ENCODE assay signal across 9 cellular contexts in genomic region chr11:105719073-105719846, GRCh38.
A peak's percentile ranks its signal among the peaks of the same experiment; 100 is the strongest.
DNase-seq lines count a peak whose midpoint lies in the region; ATAC-seq and TF ChIP-seq lines count a peak whose summit lies in the region.
"Had no signal": no experiment of that assay in that cellular context is flagged by ENCODE, and none has a peak within 500 bp of the region (broad histone marks: within the 10 kb centered on the region; RNA-seq: fewer than 3 reads in every experiment).

No MANE protein-coding gene starts in this region.

- H3K27ac Mint-ChIP-seq in activated naive CD4-positive, alpha-beta T cell treated with anti-CD3 and anti-CD28 coated beads for 36 hours: no peak overlapping the region
- no peak overlapping the region for H3K27ac Mint-ChIP-seq in T-helper 17 cell

- no peaks in the 10 kb centered on the region for H3K27me3 Mint-ChIP-seq in activated naive CD4-positive, alpha-beta T cell treated with anti-CD3 and anti-CD28 coated beads for 36 hours (ENCODE audit: low read depth)
- peaks cover 19% of the 10 kb centered on the region for H3K27me3 Mint-ChIP-seq in T-helper 17 cell

- intact Hi-C loops in activated naive CD4-positive, alpha-beta T cell treated with anti-CD3 and anti-CD28 coated beads for 36 hours (cut with micrococcal nuclease): no loop called here
- intact Hi-C loops in esophagus squamous epithelium (cut with DNase I): no loop called here

- H3K27ac ChIP-seq in esophagus squamous epithelium: no peak overlapping the region

- no peaks in the 10 kb centered on the region for H3K9me3 ChIP-seq in neuron (ENCODE audit: low read length)
- H3K9me3 ChIP-seq in esophagus squamous epithelium: no peaks in the 10 kb centered on the region
- peaks cover 3% of the 10 kb centered on the region for H3K9me3 ChIP-seq in T-helper 17 cell (ENCODE audit: control insufficient read depth, low read length, poor library complexity, severe bottlenecking)
- H3K9me3 ChIP-seq: BLaER1 treated with 17β-estradiol and CSF1 and Interleukin-3, amounts not matched to agents 10 nM and 100 nM had no signal

- no peak overlapping the region for H3K4me3 Mint-ChIP-seq in activated naive CD4-positive, alpha-beta T cell treated with anti-CD3 and anti-CD28 coated beads for 36 hours
- no peak overlapping the region for H3K4me3 Mint-ChIP-seq in T-helper 17 cell

- no peaks in the 10 kb centered on the region for H3K9me3 Mint-ChIP-seq in activated naive CD4-positive, alpha-beta T cell treated with anti-CD3 and anti-CD28 coated beads for 36 hours

- no peak for TF ChIP-seq POLR2A in esophagus squamous epithelium (IDR thresholded peaks at IDR 0.05)

- no peaks in the 10 kb centered on the region for H3K27me3 ChIP-seq in neuron (ENCODE audit: insufficient read depth, low read length)
- no peaks in the 10 kb centered on the region for H3K27me3 ChIP-seq in esophagus squamous epithelium
- H3K27me3 ChIP-seq: BLaER1 treated with 17β-estradiol and CSF1 and Interleukin-3, amounts not matched to agents 10 nM and 100 nM had no signal

- H3K4me3 ChIP-seq in neuron (ENCODE audit: low read length) (no peak overlapping the region), esophagus squamous epithelium (no peak overlapping the region)
- H3K4me3 ChIP-seq: BLaER1 treated with 17β-estradiol and CSF1 and Interleukin-3, amounts not matched to agents 10 nM and 100 nM had no signal

- no peaks in the 10 kb centered on the region for H3K36me3 Mint-ChIP-seq in activated naive CD4-positive, alpha-beta T cell treated with anti-CD3 and anti-CD28 coated beads for 36 hours (ENCODE audit: low read depth)
- H3K36me3 Mint-ChIP-seq in T-helper 17 cell (ENCODE audit: low read depth): no peaks in the 10 kb centered on the region

- peaks cover 12% of the 10 kb centered on the region for H3K4me1 ChIP-seq in neuron (ENCODE audit: insufficient read depth, low read length)
- no peaks in the 10 kb centered on the region for H3K4me1 ChIP-seq in esophagus squamous epithelium

- peak; percentile 7 for DNase-seq in activated naive CD4-positive, alpha-beta T cell treated with anti-CD3 and anti-CD28 coated beads for 36 hours
- DNase-seq in activated naive CD4-positive, alpha-beta T cell treated with Interleukin-2 at 50 U/mL for 16 hours: no peak
- DNase-seq in RPMI8226 (peak; percentile 90), esophagus squamous epithelium (lab: John Stamatoyannopoulos, UW) (no peak), T-helper 17 cell (no peak)
- no peak for DNase-seq in stimulated activated CD4-positive, alpha-beta T cell treated with anti-CD3 and anti-CD28 coated beads, Interleukin-1b, Interleukin-23, amount 100 ng/mL, for 48 hours

- no peaks in the 10 kb centered on the region for H3K36me3 ChIP-seq in neuron (ENCODE audit: insufficient read depth, low read length)
- no peaks in the 10 kb centered on the region for H3K36me3 ChIP-seq in esophagus squamous epithelium
- H3K36me3 ChIP-seq: BLaER1 treated with 17β-estradiol and CSF1 and Interleukin-3, amounts not matched to agents 10 nM and 100 nM had no signal

- ATAC-seq in HG03175 (IDR thresholded peaks at IDR 0.05; ENCODE audit: unreplicated experiment): peak; percentile 74
- ATAC-seq in T-helper 17 cell: no peak

- no peaks in the 10 kb centered on the region for H3K4me1 Mint-ChIP-seq in activated naive CD4-positive, alpha-beta T cell treated with anti-CD3 and anti-CD28 coated beads for 36 hours (ENCODE audit: low read depth)
- H3K4me1 Mint-ChIP-seq in T-helper 17 cell: no peaks in the 10 kb centered on the region

- CTCF ChIA-PET in activated naive CD4-positive, alpha-beta T cell treated with anti-CD3 and anti-CD28 coated beads for 36 hours (lab: Charles Lee): interaction anchor here (0.5 kb wide), 1 partner anchor 27 kb away, joined by 5 read pairs; no protein-coding TSS in a partner anchor

- 59 to 63% methylated on average over 12 of the region's 12 CpGs for WGBS in esophagus squamous epithelium, 2 donors

- peak overlapping the region; percentile 29 for H2AFZ ChIP-seq in neuron (ENCODE audit: low read depth, low read length)

- no peak for TF ChIP-seq CTCF in esophagus squamous epithelium (IDR thresholded peaks at IDR 0.05)

Comparison
In these comparisons a context has a peak if more than half of its experiments do, and no peak if none do; other contexts are left out.
1. DNase-seq: peak in activated naive CD4-positive, alpha-beta T cell treated with anti-CD3 and anti-CD28 coated beads for 36 hours (single experiment) and RPMI8226 (single experiment); none in activated naive CD4-positive, alpha-beta T cell treated with Interleukin-2 at 50 U/mL for 16 hours (single experiment), esophagus squamous epithelium (single experiment), T-helper 17 cell (0 of 3) and stimulated activated CD4-positive, alpha-beta T cell treated with anti-CD3 and anti-CD28 coated beads, Interleukin-1b, Interleukin-23, amount 100 ng/mL, for 48 hours (single experiment).